In the genomic region with DNA sequence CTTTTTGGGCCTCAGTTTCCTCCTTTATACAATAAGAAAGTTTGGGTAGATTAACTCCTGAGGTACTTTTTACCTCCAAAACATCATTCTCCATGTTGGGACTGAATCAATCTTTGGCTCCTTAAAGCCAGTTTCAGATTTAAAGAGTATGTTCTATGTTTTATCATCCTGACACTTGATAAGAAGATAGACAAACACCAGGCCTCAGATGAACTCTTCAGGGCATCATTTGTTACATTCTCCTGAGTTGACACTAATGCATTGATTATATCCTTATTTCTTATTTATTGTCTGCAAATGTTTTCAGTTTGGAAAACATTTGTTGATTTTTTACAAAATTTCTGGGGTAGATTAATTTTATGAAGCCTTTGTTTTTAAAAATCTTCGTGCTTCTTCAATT, we compare ENCODE assay signal across 6 cellular contexts.
"Had no signal": no experiment of that assay in that cellular context is flagged by ENCODE, and none has a peak within 500 bp of the region (broad histone marks: within the 10 kb centered on the region; RNA-seq: fewer than 3 reads in every experiment).

No MANE protein-coding gene starts in this region.

- H3K9ac ChIP-seq: GM23248 had no signal

- H3K27ac ChIP-seq: GM23248, HL-60 had no signal

- FAIRE-seq: K562 had no signal

- H3K9me3 ChIP-seq: HAP-1 had no signal

- DNase-seq: GOT3, H7 had no signal

- H3K4me3 ChIP-seq: GM23248, HAP-1, K562 had no signal

- H2AFZ ChIP-seq: GM23248 had no signal

- H3K36me3 ChIP-seq: HAP-1 had no signal
